1 cellular context compared by ENCODE assay signal in genomic region chr1:22975694-22976093, GRCh38.
A peak's percentile ranks its signal among the peaks of the same experiment; 100 is the strongest.
TF ChIP-seq lines count a peak whose summit lies in the region.

No MANE protein-coding gene starts in this region.

TF ChIP-seq in HepG2, 621 proteins besides CTCF, POLR2A, EP300 and RAD21:
- no peak for TF ChIP-seq ZNF850 (CRISPR knock-in tag; conservative IDR thresholded peaks at IDR 0.05)
- TF ChIP-seq ETV5 (CRISPR knock-in tag; IDR thresholded peaks at IDR 0.05; ENCODE audit: borderline replicate concordance), result peak; percentile 45; the same call in 1 of the 2 replicates
- peak; percentile 21; the same call in 1 of the 2 replicates for TF ChIP-seq FOSL1 (CRISPR knock-in tag; IDR thresholded peaks at IDR 0.05; ENCODE audit: borderline replicate concordance)
- no peak for TF ChIP-seq SOX6 (IDR thresholded peaks at IDR 0.05)
- 0 out of 2 replicates have a peak, but pooled peaks have one; percentile 26 for TF ChIP-seq SOX6 (CRISPR knock-in tag; IDR thresholded peaks at IDR 0.05)
- TF ChIP-seq JUND (CRISPR knock-in tag; IDR thresholded peaks at IDR 0.05), result peak; percentile 17; the same call in 1 of the 2 replicates
- TF ChIP-seq FOSL2 (CRISPR knock-in tag; IDR thresholded peaks at IDR 0.05), result peak; percentile 79
- no peak for TF ChIP-seq NBN (conservative IDR thresholded peaks at IDR 0.05)
TF ChIP-seq in HepG2: peak in this region for 5.
